Comparison of ENCODE assay signal across 8 cellular contexts in the genomic region with DNA sequence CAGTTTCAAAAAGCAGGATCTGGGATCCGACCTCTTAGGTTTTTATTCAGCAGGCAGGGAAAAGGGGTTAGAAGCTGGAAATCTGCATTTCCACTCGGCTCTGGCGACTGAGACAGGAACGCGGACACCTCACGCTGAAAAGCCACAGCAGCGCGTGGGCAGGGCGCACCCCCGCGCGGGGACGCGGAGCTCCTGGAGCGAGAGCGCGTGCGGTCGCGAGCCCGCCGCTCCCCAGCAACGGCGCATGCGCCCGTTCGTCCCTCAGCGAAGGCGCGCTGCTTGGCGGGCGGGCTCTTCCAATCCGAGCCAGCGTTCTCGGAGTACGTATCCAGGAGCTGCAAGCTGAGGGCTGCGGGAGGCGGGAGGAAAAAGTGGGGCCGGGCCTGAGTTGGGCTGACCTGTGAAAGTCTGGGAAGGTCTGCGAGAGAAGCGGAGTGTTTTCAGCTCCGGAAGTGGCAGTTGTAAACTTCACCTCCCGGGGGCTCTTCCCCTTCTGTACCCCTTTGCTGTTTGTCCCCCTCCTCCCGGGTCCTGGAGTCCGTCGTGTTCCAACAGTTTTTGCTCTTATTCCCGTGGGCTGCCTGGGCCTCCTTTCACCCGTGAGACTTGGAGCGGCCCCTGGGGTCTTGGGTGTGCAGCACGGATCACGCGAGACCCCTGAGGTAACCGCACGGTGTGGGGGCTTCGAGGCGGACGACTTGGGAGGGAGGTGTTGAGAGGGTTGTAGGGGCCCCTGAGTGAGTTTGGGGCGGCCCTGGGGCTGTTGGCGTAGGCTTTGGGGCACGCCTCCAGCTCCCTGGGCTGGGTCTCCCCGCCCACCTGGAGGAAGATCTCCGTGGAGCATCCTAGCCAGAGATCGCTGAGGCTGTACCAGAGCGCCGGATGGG. TPM values are rescaled to one million over a fixed set of nuclear protein-coding genes. Genes with fewer than 3 reads are reported as not detected.
DNase-seq lines count a peak whose midpoint lies in the region; ATAC-seq, FAIRE-seq and TF ChIP-seq lines count a peak whose summit lies in the region.

A gene (plus strand): TSS at position 403 of the 887 bp plus-strand sequence. CDS start 11,046 bp downstream, outside the sequence.

- no peaks in the 10 kb centered on the region for H3K27me3 ChIP-seq in WERI-Rb-1 (ENCODE audit: insufficient read depth, low read depth, severe bottlenecking)
- H3K27me3 ChIP-seq in bronchial epithelial cell (ENCODE audit: control insufficient read depth, insufficient read depth, low read length) = no peaks in the 10 kb centered on the region

- TF ChIP-seq CTCF in WERI-Rb-1 (IDR thresholded peaks at IDR 0.05; ENCODE audit: low read depth, low read length) (no peak), bronchial epithelial cell (IDR thresholded peaks at IDR 0.05; ENCODE audit: insufficient read depth, low read length, severe bottlenecking) (no peak)

- H3K4me3 ChIP-seq in WERI-Rb-1 (ENCODE audit: low read depth, low read length) (peak within 1 kb of the TSS; percentile 74), bronchial epithelial cell (ENCODE audit: low read depth, low read length) (peak within 1 kb of the TSS; percentile 72)

- H3K27ac Mint-ChIP-seq in immature natural killer cell = peak within 1 kb of the TSS; percentile 40 to 94 (median 70)

- peak within 1 kb of the TSS; percentile 74 for H3K27ac ChIP-seq in WERI-Rb-1

- no peak for FAIRE-seq in bronchial epithelial cell (lab: Jason Lieb, UNC)

- H3K36me3 Mint-ChIP-seq in immature natural killer cell = no peaks in the 10 kb centered on the region

- H3K27me3 Mint-ChIP-seq in immature natural killer cell (ENCODE audit: low read depth in 3 of 3) = peaks cover 10 to 17% (median 17%) of the 10 kb centered on the region in 3 donors

- no peaks in the 10 kb centered on the region for H3K36me3 ChIP-seq in WERI-Rb-1
- no peaks in the 10 kb centered on the region for H3K36me3 ChIP-seq in bronchial epithelial cell (ENCODE audit: control insufficient read depth, insufficient read depth, low read length)

- DNase-seq in AG08396 (ENCODE audit: low spot score) (peak; percentile 99), NCI-H2196 treated with DMSO at 0.1 percent for 48 hours (lab: John Stamatoyannopoulos, UW; ENCODE audit: unreplicated experiment) (peak; percentile 100), WERI-Rb-1 (peak; percentile 97), bronchial epithelial cell (ENCODE audit: low read depth) (peak; percentile 87), immature natural killer cell (peak; percentile 85 to 88 (median 87)), smooth muscle cell of the brain vasculature (ENCODE audit: low read depth, low spot score) (peak; percentile 89)

- peak within 1 kb of the TSS; percentile 92 to 95 (median 92) for H3K4me3 Mint-ChIP-seq in immature natural killer cell

- H3K9me3 ChIP-seq in WERI-Rb-1 (ENCODE audit: severe bottlenecking) = no peaks in the 10 kb centered on the region

- peaks cover 22 to 25% of the 10 kb centered on the region in 2 donors for H3K4me1 Mint-ChIP-seq in immature natural killer cell

- ATAC-seq in GM18907 (IDR thresholded peaks at IDR 0.05; ENCODE audit: unreplicated experiment) (peak; percentile 85), HG03139 (IDR thresholded peaks at IDR 0.05; ENCODE audit: unreplicated experiment) (peak; percentile 66)

- H3K9me3 Mint-ChIP-seq in immature natural killer cell = no peaks in the 10 kb centered on the region

RNA-seq across cellular contexts. Expression of the gene that starts here (rescaled TPM):
- 1.6 and 2.8 TPM in 2 replicates for total RNA-seq in bronchial epithelial cell
- under 1 TPM in 2 of 3 donors, not detected in 1; 0.33 to 0.62 TPM for polyA plus RNA-seq in immature natural killer cell

Comparison
In these comparisons a context has a peak if more than half of its experiments do, and no peak if none do; other contexts are left out.
1. Peak in every context shown above with its lines: DNase-seq, ATAC-seq, H3K4me3 ChIP-seq and H3K27ac ChIP-seq.
2. Peak in DNase-seq in immature natural killer cell; RNA of the gene not detected or under 1 TPM.